In the genomic region with DNA sequence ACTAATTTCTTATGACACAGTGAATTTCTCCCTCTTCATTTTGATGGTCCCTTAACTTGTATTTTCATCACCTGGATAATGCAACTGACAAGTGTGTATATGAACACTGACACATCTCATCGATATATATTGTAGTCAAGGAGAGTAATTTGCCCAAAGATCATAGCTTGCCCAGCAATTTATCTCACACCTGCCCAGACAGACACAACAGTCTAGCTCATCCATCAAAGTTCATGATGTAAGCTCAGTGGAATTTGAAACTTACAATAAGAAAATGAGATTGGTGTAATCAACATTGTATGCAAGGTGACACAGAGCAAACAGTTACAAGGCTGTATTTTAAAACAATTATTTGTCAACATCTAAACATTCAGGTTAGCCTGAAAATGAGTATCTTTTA, we compare ENCODE assay signal across 24 cellular contexts.
DNase-seq lines count a peak whose midpoint lies in the region; ATAC-seq, FAIRE-seq and TF ChIP-seq lines count a peak whose summit lies in the region.
"Had no signal": no experiment of that assay in that cellular context is flagged by ENCODE, and none has a peak within 500 bp of the region (broad histone marks: within the 10 kb centered on the region; RNA-seq: fewer than 3 reads in every experiment).

No MANE protein-coding gene starts in this region.

- H3K27me3 ChIP-seq in mammary epithelial cell (ENCODE audit: insufficient read depth, low read length) (peaks cover 2% of the 10 kb centered on the region), gastroesophageal sphincter (no peaks in the 10 kb centered on the region)
- H3K27me3 ChIP-seq: BE2C had no signal

- no peak overlapping the region for H3K27ac ChIP-seq in mammary epithelial cell (ENCODE audit: insufficient read depth, low read depth, low read length)
- no peak overlapping the region for H3K27ac ChIP-seq in RWPE1
- no peak overlapping the region for H3K27ac ChIP-seq in gastroesophageal sphincter

- no peaks in the 10 kb centered on the region for H3K9me3 Mint-ChIP-seq in MCF 10A (ENCODE audit: unreplicated experiment)

- TF ChIP-seq POLR2A in gastroesophageal sphincter (IDR thresholded peaks at IDR 0.05) = no peak

- no peaks in the 10 kb centered on the region for H3K79me2 ChIP-seq in mammary epithelial cell (ENCODE audit: insufficient read depth, low read length)

- no peaks in the 10 kb centered on the region for H4K20me1 ChIP-seq in mammary epithelial cell (ENCODE audit: insufficient read depth, low read length)

- no peak for FAIRE-seq in HTR-8/SVneo (lab: Jason Lieb, UNC)
- FAIRE-seq: GM12878, RCC 7860 had no signal

- H2AFZ ChIP-seq in mammary epithelial cell (ENCODE audit: low read depth, low read length) = no peak overlapping the region

- H3K36me3 ChIP-seq in mammary epithelial cell (ENCODE audit: insufficient read depth, low read length) (no peaks in the 10 kb centered on the region), gastroesophageal sphincter (no peaks in the 10 kb centered on the region)
- H3K36me3 ChIP-seq: BE2C had no signal

- no TSS peak for BruUV-seq in mammary epithelial cell (replicated peaks; lab: Mats Ljungman, UMichigan)
- no TSS peak for BruUV-seq in MCF 10A (replicated peaks; lab: Mats Ljungman, UMichigan)

- intact Hi-C loops in mammary epithelial cell (cut with micrococcal nuclease) (no loop called here), MCF 10A (cut with micrococcal nuclease) (no loop called here)

- no peaks in the 10 kb centered on the region for H3K4me1 Mint-ChIP-seq in MCF 10A (ENCODE audit: insufficient read depth, unreplicated experiment)
- H3K4me1 Mint-ChIP-seq: CD4-positive, CD25-positive, alpha-beta regulatory T cell; T-cell had no signal

- no peak overlapping the region for H3K4me3 Mint-ChIP-seq in MCF 10A (ENCODE audit: unreplicated experiment)
- H3K4me3 Mint-ChIP-seq: CD4-positive, CD25-positive, alpha-beta regulatory T cell; T-cell had no signal

- WGBS in mammary epithelial cell (ENCODE audit: low coverage, missing lambda C conversion rate) = 33% methylated on average over 1 of the region's 1 CpG
- WGBS in gastroesophageal sphincter (ENCODE audit: low coverage in 1 of 2), 2 donors = 13 to 57% methylated on average over 1 of the region's 1 CpG

- no peak for TF ChIP-seq EP300 in gastroesophageal sphincter (IDR thresholded peaks at IDR 0.05)

- dilution Hi-C loops in mammary epithelial cell (cut with HindIII; ENCODE audit: low sequenced_read_pairs) = no loop called here

- in situ Hi-C loops in mammary epithelial cell (cut with MboI; ENCODE audit: low sequenced_read_pairs in 2 of 2) = no loop called here

- no peak for TF ChIP-seq CTCF in mammary epithelial cell (conservative IDR thresholded peaks at IDR 0.05 in 1 of 2, IDR thresholded peaks at IDR 0.05 in 1 of 2; ENCODE audit: extremely low read depth in 1 of 2, insufficient read depth in 1 of 2, low read depth in 1 of 2, low read length in 2 of 2)
- no peak for TF ChIP-seq CTCF in MCF 10A (IDR thresholded peaks at IDR 0.05; ENCODE audit: unreplicated experiment)
- no peak for TF ChIP-seq CTCF in RWPE1 (conservative IDR thresholded peaks at IDR 0.05; ENCODE audit: low read depth)
- TF ChIP-seq CTCF in gastroesophageal sphincter (IDR thresholded peaks at IDR 0.05) = no peak

- CTCF ChIA-PET in mammary epithelial cell (lab: Charles Lee; ENCODE audit: low non-redundant PET) (no interaction called here), MCF 10A (lab: Yijun Ruan, JAX) (no interaction called here), RWPE1 (lab: Yijun Ruan, JAX) (no interaction called here)

- no peaks in the 10 kb centered on the region for H3K27me3 Mint-ChIP-seq in MCF 10A (ENCODE audit: insufficient read depth, unreplicated experiment)
- H3K27me3 Mint-ChIP-seq: CD4-positive, CD25-positive, alpha-beta regulatory T cell; T-cell had no signal

- H3K27ac Mint-ChIP-seq in MCF 10A (ENCODE audit: low read depth, unreplicated experiment) = no peak overlapping the region
- H3K27ac Mint-ChIP-seq: CD4-positive, CD25-positive, alpha-beta regulatory T cell; T-cell had no signal

- POLR2A ChIA-PET in MCF 10A (lab: Yijun Ruan, JAX) = interaction anchor here (0.7 kb wide), 1 partner anchor 68 kb away, joined by 3 read pairs; no protein-coding TSS in a partner anchor
- POLR2A ChIA-PET in RWPE1 (lab: Yijun Ruan, JAX; ENCODE audit: low non-redundant PET) = no interaction called here

- H3K4me1 ChIP-seq in mammary epithelial cell (ENCODE audit: insufficient read depth, low read length) = no peaks in the 10 kb centered on the region
- H3K4me1 ChIP-seq in gastroesophageal sphincter = no peaks in the 10 kb centered on the region
- H3K4me1 ChIP-seq: BE2C, Caco-2 had no signal

- ATAC-seq in HG03196 (IDR thresholded peaks at IDR 0.05; ENCODE audit: unreplicated experiment) (no peak), gastroesophageal sphincter (no peak)
- ATAC-seq: GM12878, T-cell had no signal

- no peak overlapping the region for H3K4me2 ChIP-seq in mammary epithelial cell (ENCODE audit: insufficient read depth, low read depth, low read length)
- H3K4me2 ChIP-seq: SK-N-SH had no signal

- H3K36me3 Mint-ChIP-seq in MCF 10A (ENCODE audit: insufficient read depth, unreplicated experiment) = no peaks in the 10 kb centered on the region
- H3K36me3 Mint-ChIP-seq: CD4-positive, CD25-positive, alpha-beta regulatory T cell; T-cell had no signal

- H3K9ac ChIP-seq in mammary epithelial cell (ENCODE audit: insufficient read depth, low read length) = no peak overlapping the region
- H3K9ac ChIP-seq: SK-N-SH had no signal

- DNase-seq in mammary epithelial cell (peak; percentile 14), MCF 10A (ENCODE audit: unreplicated experiment) (no peak), RWPE1 (ENCODE audit: low spot score) (peak; percentile 4), kidney glomerular epithelial cell (lab: John Stamatoyannopoulos, UW) (peak; percentile 35), HTR-8/SVneo (ENCODE audit: insufficient read length, low spot score) (no peak)
- DNase-seq: BE2C; Caco-2; CD4-positive, CD25-positive, alpha-beta regulatory T cell; GF-D8; GOT3; IMR-90; Karpas-422; NCI-H1092 treated with DMSO at 0.1 percent for 48 hours; NCI-H187; NCI-H2107; NCI-H345; NCI-H524 treated with DMSO at 0.1 percent for 48 hours; SHP77; SK-N-SH; T-cell had no signal

- no peak overlapping the region for H3K4me3 ChIP-seq in mammary epithelial cell (replicated peaks in 1 of 3; ENCODE audit: insufficient read depth in 1 of 3, low read depth in 2 of 3, low read length in 3 of 3)
- no peak overlapping the region for H3K4me3 ChIP-seq in gastroesophageal sphincter
- H3K4me3 ChIP-seq: GM12878 had no signal

- no peaks in the 10 kb centered on the region for H3K9me3 ChIP-seq in mammary epithelial cell (replicated peaks; ENCODE audit: insufficient read depth, low read length)
- no peaks in the 10 kb centered on the region for H3K9me3 ChIP-seq in gastroesophageal sphincter
- H3K9me3 ChIP-seq: BE2C, Caco-2, SK-N-SH had no signal

Comparison
In these comparisons a context has a peak if more than half of its experiments do, and no peak if none do; other contexts are left out.
1. DNase-seq: peak in mammary epithelial cell (single experiment), RWPE1 (single experiment) and kidney glomerular epithelial cell (single experiment); none in MCF 10A (single experiment) and HTR-8/SVneo (single experiment).